Comparison of ENCODE assay signal across 16 cellular contexts in genomic region chr19:36436531-36436930, GRCh38. TPM values are rescaled to one million over a fixed set of nuclear protein-coding genes. Genes with fewer than 3 reads are reported as not detected.
DNase-seq lines count a peak whose midpoint lies in the region; TF ChIP-seq lines count a peak whose summit lies in the region.
"Had no signal": no experiment of that assay in that cellular context is flagged by ENCODE, and none has a peak within 500 bp of the region (broad histone marks: within the 10 kb centered on the region; RNA-seq: fewer than 3 reads in every experiment).

No MANE protein-coding gene starts in this region.

- no peaks in the 10 kb centered on the region for H3K9me3 ChIP-seq in trophoblast cell (ENCODE audit: insufficient read depth, low read depth, low read length)

- no peak overlapping the region for H2BK5ac ChIP-seq in trophoblast cell (ENCODE audit: low read depth, low read length, poor library complexity)

- no peak overlapping the region for H3K14ac ChIP-seq in trophoblast cell (ENCODE audit: low read length)

- H3K9ac ChIP-seq in trophoblast cell (ENCODE audit: low read length), result no peak overlapping the region

- no peak overlapping the region for H3K4me3 ChIP-seq in choroid plexus epithelial cell (ENCODE audit: low read depth, low read length)
- no peak overlapping the region for H3K4me3 ChIP-seq in trophoblast cell (ENCODE audit: low read depth, low read length)
- H3K4me3 ChIP-seq: esophagus squamous epithelium, hepatocyte, SK-N-MC had no signal

- H2AK5ac ChIP-seq in trophoblast cell (ENCODE audit: low read length), result no peak overlapping the region

- TF ChIP-seq CTCF in choroid plexus epithelial cell (conservative IDR thresholded peaks at IDR 0.05; ENCODE audit: low read depth, low read length), result no peak

- H4K8ac ChIP-seq in trophoblast cell (ENCODE audit: low read depth, low read length), result no peak overlapping the region

- H3K79me2 ChIP-seq in trophoblast cell (ENCODE audit: control insufficient read depth, insufficient read depth, low read length, poor library complexity), result no peaks in the 10 kb centered on the region
- H3K79me2 ChIP-seq: hepatocyte had no signal

- no peak overlapping the region for H4K12ac ChIP-seq in trophoblast cell (ENCODE audit: low read depth, low read length)

- H3K36me3 ChIP-seq in trophoblast cell (ENCODE audit: control insufficient read depth in 1 of 2, insufficient read depth in 2 of 2, low read length in 2 of 2), result no peaks in the 10 kb centered on the region
- H3K36me3 ChIP-seq: esophagus squamous epithelium had no signal

- H3K4ac ChIP-seq in trophoblast cell (ENCODE audit: low read depth, low read length), result no peak overlapping the region

- no peak overlapping the region for H3K23ac ChIP-seq in trophoblast cell (ENCODE audit: low read length)

- H3K27me3 ChIP-seq in trophoblast cell (ENCODE audit: insufficient read depth, low read length), result no peaks in the 10 kb centered on the region
- H3K27me3 ChIP-seq: esophagus squamous epithelium, hepatocyte had no signal

- H3K79me1 ChIP-seq in trophoblast cell (ENCODE audit: low read length), result no peaks in the 10 kb centered on the region

- H3K4me1 ChIP-seq in trophoblast cell (ENCODE audit: control insufficient read depth in 1 of 2, insufficient read depth in 2 of 2, low read length in 2 of 2), result no peaks in the 10 kb centered on the region
- H3K4me1 ChIP-seq: esophagus squamous epithelium had no signal

- no peak overlapping the region for H2BK120ac ChIP-seq in trophoblast cell (ENCODE audit: insufficient read depth, low read length, poor library complexity)

- no peak overlapping the region for H3K18ac ChIP-seq in trophoblast cell (ENCODE audit: low read length)

- DNase-seq in NCI-H526 (lab: John Stamatoyannopoulos, UW), result peak; percentile 19 to 61
- DNase-seq in NCI-H526 treated with DMSO at 0.1 percent for 48 hours (lab: John Stamatoyannopoulos, UW), result no peak
- peak; percentile 41 for DNase-seq in NCI-H226
- peak; percentile 46 for DNase-seq in choroid plexus epithelial cell (ENCODE audit: low read depth)
- DNase-seq in trophoblast cell, result peak; percentile 62 to 92
- no peak for DNase-seq in pons (ENCODE audit: low spot score)
- DNase-seq in COLO668 (lab: John Stamatoyannopoulos, UW; ENCODE audit: unreplicated experiment), result no peak
- DNase-seq in HCEC 1CT, result no peak
- DNase-seq: activated CD4-positive, alpha-beta T cell treated with anti-CD3 and anti-CD28 coated beads, Interleukin-2, amount 50 U/mL, for 48 hours; CD4-positive, CD25-positive, alpha-beta regulatory T cell; esophagus squamous epithelium; left colon; NCI-H2029; NK-92 treated with Interleukin-12 subunit alpha and Interleukin-12 subunit beta, amount 100 ng/mL, for 24 hours had no signal

- H3K27ac ChIP-seq in trophoblast cell (ENCODE audit: low read depth, low read length), result no peak overlapping the region
- H3K27ac ChIP-seq: esophagus squamous epithelium, hepatocyte, SK-N-MC had no signal

- H4K91ac ChIP-seq in trophoblast cell (ENCODE audit: low read depth, low read length), result no peak overlapping the region

- no peak overlapping the region for H2BK12ac ChIP-seq in trophoblast cell (ENCODE audit: low read length)

- H2AFZ ChIP-seq in trophoblast cell (ENCODE audit: insufficient read depth, low read length, poor library complexity), result no peak overlapping the region
- H2AFZ ChIP-seq: hepatocyte had no signal

- H3K4me2 ChIP-seq in trophoblast cell (ENCODE audit: low read length), result no peak overlapping the region
- H3K4me2 ChIP-seq: hepatocyte had no signal

- no CpG with 5 or more reads among the region's 2 CpGs for WGBS in trophoblast cell (ENCODE audit: extremely low coverage, insufficient coverage, insufficient read length)

RNA-seq across cellular contexts. Expression of gene ZFP82, which starts 18.1 kb away (rescaled TPM):
- 5.3 and 5.5 TPM in 2 replicates for polyA plus RNA-seq in trophoblast cell (2013)

RNA-seq across cellular contexts. Expression of gene ZNF566, which starts 52.8 kb away (rescaled TPM):
- polyA plus RNA-seq in trophoblast cell (2013), result 2.6 and 2.7 TPM in 2 replicates

RNA-seq across cellular contexts. Expression of gene ZFP14, which starts 57.5 kb away (rescaled TPM):
- polyA plus RNA-seq in trophoblast cell (2013), result 2.2 TPM in 2 replicates

Comparison
In these comparisons a context has a peak if more than half of its experiments do, and no peak if none do; other contexts are left out.
1. DNase-seq: peak in NCI-H526 (2 of 2), NCI-H226 (single experiment), choroid plexus epithelial cell (single experiment) and trophoblast cell (2 of 2); none in NCI-H526 treated with DMSO at 0.1 percent for 48 hours (single experiment), pons (single experiment), COLO668 (single experiment) and HCEC 1CT (single experiment).